ENCODE assay signal across 1 cellular context in genomic region chr6:43608783-43609182, GRCh38.
TF ChIP-seq lines count a peak whose summit lies in the region.

No MANE protein-coding gene starts in this region.

TF ChIP-seq in GM12878, 131 proteins besides CTCF, POLR2A, EP300 and RAD21:
- TF ChIP-seq SPI1 (IDR thresholded peaks at IDR 0.05; ENCODE audit: borderline replicate concordance, insufficient read depth, low read depth, low read length) (peak; percentile 21; the same call in 1 of the 2 replicates), SMARCA5 (IDR thresholded peaks at IDR 0.05) (no peak), E2F8 (IDR thresholded peaks at IDR 0.05; ENCODE audit: low read depth, partially characterized antibody) (no peak)
